11 cellular contexts compared by ENCODE assay signal in the genomic region with DNA sequence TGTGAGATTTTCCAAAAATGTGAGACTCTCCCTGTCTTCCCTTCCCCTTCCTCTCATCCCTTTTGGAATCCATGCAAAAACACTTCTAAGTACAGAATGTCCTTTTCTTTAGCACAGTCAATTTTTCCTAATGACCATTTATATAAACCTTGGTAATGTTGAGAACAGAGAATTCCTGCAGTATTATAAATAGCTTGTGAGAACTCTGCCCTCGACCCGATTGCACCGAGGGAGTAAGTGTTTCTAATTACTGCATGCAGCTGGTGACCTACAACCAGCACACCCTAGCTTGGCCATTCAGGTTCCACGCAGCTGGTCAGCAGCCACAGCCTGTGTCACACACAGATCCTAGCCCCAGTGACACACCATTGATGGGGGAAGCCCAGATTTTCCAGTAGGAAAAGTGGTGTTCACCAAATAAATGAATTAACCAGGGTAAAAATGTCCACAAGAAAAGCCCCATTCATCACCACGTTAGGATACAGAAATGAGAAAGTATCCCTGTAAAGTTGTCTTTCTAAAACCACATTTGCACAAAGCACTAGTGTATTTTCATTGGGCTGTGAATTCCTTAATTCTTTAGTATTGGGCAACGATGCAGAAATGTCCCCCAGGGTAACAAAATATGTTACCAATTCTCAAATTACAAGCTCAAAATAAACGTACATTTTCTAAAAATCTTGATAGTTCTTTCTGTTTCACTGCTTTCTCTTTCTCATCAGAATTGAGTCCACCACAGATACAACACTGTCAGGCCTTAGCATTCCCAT.
DNase-seq lines count a peak whose midpoint lies in the region; ATAC-seq and TF ChIP-seq lines count a peak whose summit lies in the region.
"Had no signal": no experiment of that assay in that cellular context is flagged by ENCODE, and none has a peak within 500 bp of the region (broad histone marks: within the 10 kb centered on the region; RNA-seq: fewer than 3 reads in every experiment).

No MANE protein-coding gene starts in this region.

- DNase-seq in SK-MEL-5 (ENCODE audit: low read depth, low spot score) (peak; percentile 68), fibroblast of the aortic adventitia (ENCODE audit: low read depth) (peak; percentile 63), omental fat pad (ENCODE audit: low spot score) (no peak), upper lobe of left lung (no peak), DMS114 treated with DMSO at 0.1 percent for 48 hours (lab: John Stamatoyannopoulos, UW; ENCODE audit: unreplicated experiment) (no peak)
- DNase-seq in activated CD4-positive, alpha-beta memory T cell treated with anti-CD3 and anti-CD28 coated beads, Interleukin-2, amount 10 ng/mL, durations not matched to agents 7 days and 5 days = no peak
- DNase-seq: DMS79 treated with DMSO at 0.1 percent for 48 hours; effector memory CD8-positive, alpha-beta T cell; stimulated activated CD4-positive, alpha-beta T cell treated with anti-CD3 and anti-CD28 coated beads, Interleukin-4, amount 100 ng/mL, for 4 hours had no signal

- H3K27ac ChIP-seq in upper lobe of left lung = peak overlapping the region; percentile 42 to 72 (median 59)

- H3K36me3 ChIP-seq in upper lobe of left lung = no peaks in the 10 kb centered on the region
- H3K36me3 ChIP-seq: HAP-1 had no signal

- no peak for TF ChIP-seq POLR2A in upper lobe of left lung (IDR thresholded peaks at IDR 0.05)

- no peaks in the 10 kb centered on the region for H3K9me3 ChIP-seq in upper lobe of left lung
- H3K9me3 ChIP-seq: HAP-1 had no signal

- peak in 3 of 4 donors; percentile 11 to 95 (median 85) for TF ChIP-seq EP300 in upper lobe of left lung (IDR thresholded peaks at IDR 0.05)

- no peak for TF ChIP-seq CTCF in fibroblast of the aortic adventitia (IDR thresholded peaks at IDR 0.05; ENCODE audit: insufficient read depth, low read length)
- TF ChIP-seq CTCF in omental fat pad (IDR thresholded peaks at IDR 0.05) = no peak
- no peak for TF ChIP-seq CTCF in upper lobe of left lung (IDR thresholded peaks at IDR 0.05)

- ATAC-seq in omental fat pad (ENCODE audit: low FRiP score) = peak; percentile 62
- peak in 1 of 2 donors; percentile 85 for ATAC-seq in upper lobe of left lung (ENCODE audit: low FRiP score in 2 of 2)
- no peak for ATAC-seq in HG02588 (IDR thresholded peaks at IDR 0.05; ENCODE audit: unreplicated experiment)
- ATAC-seq: effector memory CD8-positive, alpha-beta T cell had no signal

- in situ Hi-C loops in SK-MEL-5 (cut with HindIII; ENCODE audit: low pct_unique_long_range_greater_than_20kb, low sequenced_read_pairs) = no loop called here

- H3K9me3 Mint-ChIP-seq in activated CD4-positive, alpha-beta memory T cell treated with anti-CD3 and anti-CD28 coated beads, Interleukin-2, amount 10 ng/mL, durations not matched to agents 7 days and 5 days = no peaks in the 10 kb centered on the region
- H3K9me3 Mint-ChIP-seq: effector memory CD8-positive, alpha-beta T cell had no signal

- no peaks in the 10 kb centered on the region for H3K27me3 ChIP-seq in upper lobe of left lung

- H3K4me3 ChIP-seq in fibroblast of the aortic adventitia (ENCODE audit: low read depth, low read length) = no peak overlapping the region
- H3K4me3 ChIP-seq in upper lobe of left lung = no peak overlapping the region
- H3K4me3 ChIP-seq: HAP-1 had no signal

- peaks cover 15% of the 10 kb centered on the region for H3K4me1 Mint-ChIP-seq in activated CD4-positive, alpha-beta memory T cell treated with anti-CD3 and anti-CD28 coated beads, Interleukin-2, amount 10 ng/mL, durations not matched to agents 7 days and 5 days

- CTCF ChIA-PET in activated CD4-positive, alpha-beta memory T cell treated with anti-CD3 and anti-CD28 coated beads, Interleukin-2, amount 10 ng/mL, durations not matched to agents 7 days and 5 days (lab: Charles Lee) = no interaction called here

- H3K36me3 Mint-ChIP-seq in activated CD4-positive, alpha-beta memory T cell treated with anti-CD3 and anti-CD28 coated beads, Interleukin-2, amount 10 ng/mL, durations not matched to agents 7 days and 5 days (ENCODE audit: low read depth) = no peaks in the 10 kb centered on the region

- peaks cover 0 to 12% (median 5%) of the 10 kb centered on the region in 4 donors for H3K4me1 ChIP-seq in upper lobe of left lung
- H3K4me1 ChIP-seq: HAP-1 had no signal

- no peaks in the 10 kb centered on the region for H3K27me3 Mint-ChIP-seq in activated CD4-positive, alpha-beta memory T cell treated with anti-CD3 and anti-CD28 coated beads, Interleukin-2, amount 10 ng/mL, durations not matched to agents 7 days and 5 days

- 52 to 73% methylated on average over 7 of the region's 7 CpGs for WGBS in upper lobe of left lung, 2 donors

- H3K4me3 Mint-ChIP-seq in activated CD4-positive, alpha-beta memory T cell treated with anti-CD3 and anti-CD28 coated beads, Interleukin-2, amount 10 ng/mL, durations not matched to agents 7 days and 5 days = no peak overlapping the region
- H3K4me3 Mint-ChIP-seq: effector memory CD8-positive, alpha-beta T cell had no signal

- POLR2A ChIA-PET in activated CD4-positive, alpha-beta memory T cell treated with anti-CD3 and anti-CD28 coated beads, Interleukin-2, amount 10 ng/mL, durations not matched to agents 7 days and 5 days (lab: Charles Lee) = no interaction called here

- H3K27ac Mint-ChIP-seq in activated CD4-positive, alpha-beta memory T cell treated with anti-CD3 and anti-CD28 coated beads, Interleukin-2, amount 10 ng/mL, durations not matched to agents 7 days and 5 days = no peak overlapping the region

Comparison
In these comparisons a context has a peak if more than half of its experiments do, and no peak if none do; other contexts are left out.
1. DNase-seq: peak in SK-MEL-5 (single experiment) and fibroblast of the aortic adventitia (single experiment); none in omental fat pad (single experiment), upper lobe of left lung (0 of 2), DMS114 treated with DMSO at 0.1 percent for 48 hours (single experiment) and activated CD4-positive, alpha-beta memory T cell treated with anti-CD3 and anti-CD28 coated beads, Interleukin-2, amount 10 ng/mL, durations not matched to agents 7 days and 5 days (single experiment).